Comparison of ENCODE assay signal across 1 cellular context in genomic region chr16:57540387-57540786, GRCh38.
TF ChIP-seq lines count a peak whose summit lies in the region.

No MANE protein-coding gene starts in this region.

TF ChIP-seq in K562, 482 proteins besides CTCF, POLR2A, EP300 and RAD21:
- TF ChIP-seq ZFP36 (IDR thresholded peaks at IDR 0.05; ENCODE audit: low read depth, low read length, partially characterized antibody) (peak; percentile 32), MEF2D (tag; conservative IDR thresholded peaks at IDR 0.05; ENCODE audit: low read depth) (no peak)
